In genomic region chr14:81400202-81400678, GRCh38 we compare ENCODE assay signal across 9 cellular contexts. TPM values are rescaled to one million over a fixed set of nuclear protein-coding genes. Genes with fewer than 3 reads are reported as not detected.
DNase-seq lines count a peak whose midpoint lies in the region; ATAC-seq, FAIRE-seq and TF ChIP-seq lines count a peak whose summit lies in the region.
"Had no signal": no experiment of that assay in that cellular context is flagged by ENCODE, and none has a peak within 500 bp of the region (broad histone marks: within the 10 kb centered on the region; RNA-seq: fewer than 3 reads in every experiment).

A gene with protein sequence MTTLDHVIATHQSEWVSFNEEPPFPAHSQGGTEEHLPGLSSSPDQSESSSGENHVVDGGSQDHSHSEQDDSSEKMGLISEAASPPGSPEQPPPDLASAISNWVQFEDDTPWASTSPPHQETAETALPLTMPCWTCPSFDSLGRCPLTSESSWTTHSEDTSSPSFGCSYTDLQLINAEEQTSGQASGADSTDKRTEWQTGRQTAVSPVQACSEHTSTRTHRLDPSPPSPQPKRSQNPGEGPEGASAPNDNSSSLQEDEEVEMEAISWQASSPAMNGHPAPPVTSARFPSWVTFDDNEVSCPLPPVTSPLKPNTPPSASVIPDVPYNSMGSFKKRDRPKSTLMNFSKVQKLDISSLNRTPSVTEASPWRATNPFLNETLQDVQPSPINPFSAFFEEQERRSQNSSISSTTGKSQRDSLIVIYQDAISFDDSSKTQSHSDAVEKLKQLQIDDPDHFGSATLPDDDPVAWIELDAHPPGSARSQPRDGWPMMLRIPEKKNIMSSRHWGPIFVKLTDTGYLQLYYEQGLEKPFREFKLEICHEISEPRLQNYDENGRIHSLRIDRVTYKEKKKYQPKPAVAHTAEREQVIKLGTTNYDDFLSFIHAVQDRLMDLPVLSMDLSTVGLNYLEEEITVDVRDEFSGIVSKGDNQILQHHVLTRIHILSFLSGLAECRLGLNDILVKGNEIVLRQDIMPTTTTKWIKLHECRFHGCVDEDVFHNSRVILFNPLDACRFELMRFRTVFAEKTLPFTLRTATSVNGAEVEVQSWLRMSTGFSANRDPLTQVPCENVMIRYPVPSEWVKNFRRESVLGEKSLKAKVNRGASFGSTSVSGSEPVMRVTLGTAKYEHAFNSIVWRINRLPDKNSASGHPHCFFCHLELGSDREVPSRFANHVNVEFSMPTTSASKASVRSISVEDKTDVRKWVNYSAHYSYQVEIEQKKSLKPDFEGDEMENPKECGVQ (minus strand): TSS chr14:81400324. CDS start chr14:81398382, 1,942 bp downstream.

- TF ChIP-seq CTCF in astrocyte (IDR thresholded peaks at IDR 0.05; ENCODE audit: insufficient read depth, low read depth, low read length) (no peak), left lung (IDR thresholded peaks at IDR 0.05) (no peak), type B pancreatic cell (conservative IDR thresholded peaks at IDR 0.05) (no peak)

- H3K36me3 Mint-ChIP-seq in astrocyte (ENCODE audit: low read depth, unreplicated experiment): no peaks in the 10 kb centered on the region
- H3K36me3 Mint-ChIP-seq in type B pancreatic cell: peaks cover 13% of the 10 kb centered on the region

- H3K9me3 ChIP-seq in astrocyte (ENCODE audit: insufficient read depth, low read depth, low read length): no peaks in the 10 kb centered on the region
- H3K9me3 ChIP-seq in left lung: no peaks in the 10 kb centered on the region

- H3K27ac Mint-ChIP-seq in astrocyte (ENCODE audit: unreplicated experiment) (peak within 1 kb of the TSS; percentile 95), type B pancreatic cell (peak within 1 kb of the TSS; percentile 100)

- no peak within 1 kb of the TSS for H2AFZ ChIP-seq in astrocyte (ENCODE audit: low read depth, low read length)

- ATAC-seq in left lung (peak; percentile 52), GM21528 (IDR thresholded peaks at IDR 0.05; ENCODE audit: low FRiP score, unreplicated experiment) (no peak)

- no peaks in the 10 kb centered on the region for H3K36me3 ChIP-seq in astrocyte (ENCODE audit: insufficient read depth, low read length)
- no peaks in the 10 kb centered on the region for H3K36me3 ChIP-seq in left lung

- H3K27me3 Mint-ChIP-seq in astrocyte (ENCODE audit: low read depth, unreplicated experiment) (no peaks in the 10 kb centered on the region), type B pancreatic cell (no peaks in the 10 kb centered on the region)

- peaks cover 27% of the 10 kb centered on the region for H3K4me1 Mint-ChIP-seq in astrocyte (ENCODE audit: low read depth, unreplicated experiment)
- no peaks in the 10 kb centered on the region for H3K4me1 Mint-ChIP-seq in type B pancreatic cell (ENCODE audit: unreplicated experiment)

- H3K4me3 Mint-ChIP-seq in astrocyte (ENCODE audit: unreplicated experiment) (peak within 1 kb of the TSS; percentile 24), type B pancreatic cell (peak within 1 kb of the TSS; percentile 78)

- peaks cover 27% of the 10 kb centered on the region for H3K4me1 ChIP-seq in astrocyte (ENCODE audit: insufficient read depth, low read length)
- H3K4me1 ChIP-seq in left lung: peaks cover 5 to 15% of the 10 kb centered on the region in 2 donors

- DNase-seq in DMS53 (lab: John Stamatoyannopoulos, UW): peak; percentile 26
- DNase-seq in DMS53 treated with DMSO at 0.1 percent for 48 hours (lab: John Stamatoyannopoulos, UW; ENCODE audit: unreplicated experiment): no peak
- peak; percentile 63 for DNase-seq in NCI-H2029 treated with DMSO at 0.1 percent for 48 hours (lab: John Stamatoyannopoulos, UW)
- peak; percentile 67 for DNase-seq in astrocyte (ENCODE audit: low read depth)
- peak in 1 of 2 donors; percentile 66 for DNase-seq in left lung
- no peak for DNase-seq in type B pancreatic cell (ENCODE audit: extremely low spot score, unreplicated experiment)
- DNase-seq in amniotic stem cell (lab: John Stamatoyannopoulos, UW): no peak

- H3K27me3 ChIP-seq in astrocyte (ENCODE audit: insufficient read depth, low read length) (peaks cover 13% of the 10 kb centered on the region), left lung (peaks cover 0 to 62% of the 10 kb centered on the region in 2 donors)

- no peaks in the 10 kb centered on the region for H3K79me2 ChIP-seq in astrocyte (ENCODE audit: insufficient read depth, low read length)

- FAIRE-seq in astrocyte (lab: Jason Lieb, UNC): no peak
- FAIRE-seq: A204.1 had no signal

- intact Hi-C loops in left lung (cut with DNase I): no loop called here

- H3K9me3 Mint-ChIP-seq in astrocyte (ENCODE audit: unreplicated experiment) (no peaks in the 10 kb centered on the region), type B pancreatic cell (peaks cover 5% of the 10 kb centered on the region)

- H4K20me1 ChIP-seq in astrocyte (ENCODE audit: insufficient read depth, low read length): no peaks in the 10 kb centered on the region

- peak within 1 kb of the TSS; percentile 80 for H3K4me2 ChIP-seq in astrocyte (ENCODE audit: low read length)

- H3K27ac ChIP-seq in astrocyte (ENCODE audit: low read depth, low read length) (peak within 1 kb of the TSS; percentile 84), left lung (peak within 1 kb of the TSS; percentile 61 to 83)

- H3K4me3 ChIP-seq in astrocyte (ENCODE audit: insufficient read depth, low read depth, low read length) (peak within 1 kb of the TSS; percentile 41), left lung (no peak within 1 kb of the TSS)

- peak within 1 kb of the TSS; percentile 64 for H3K9ac ChIP-seq in astrocyte (ENCODE audit: low read length)

RNA-seq across cellular contexts. Expression of the gene that starts here (rescaled TPM):
- 39.7 and 52.9 TPM in 2 replicates for total RNA-seq in astrocyte
- total RNA-seq in left lung: 10 to 100 TPM; 30.4 to 46.7 TPM
- total RNA-seq in type B pancreatic cell (ENCODE audit: low replicate concordance): 40.4 and 105 TPM in 2 replicates

Comparison
In these comparisons a context has a peak if more than half of its experiments do, and no peak if none do; other contexts are left out.
1. DNase-seq: peak in DMS53 (single experiment), NCI-H2029 treated with DMSO at 0.1 percent for 48 hours (single experiment) and astrocyte (single experiment); none in DMS53 treated with DMSO at 0.1 percent for 48 hours (single experiment), type B pancreatic cell (single experiment) and amniotic stem cell (single experiment).